Comparison of ENCODE assay signal across 22 cellular contexts in the genomic region with DNA sequence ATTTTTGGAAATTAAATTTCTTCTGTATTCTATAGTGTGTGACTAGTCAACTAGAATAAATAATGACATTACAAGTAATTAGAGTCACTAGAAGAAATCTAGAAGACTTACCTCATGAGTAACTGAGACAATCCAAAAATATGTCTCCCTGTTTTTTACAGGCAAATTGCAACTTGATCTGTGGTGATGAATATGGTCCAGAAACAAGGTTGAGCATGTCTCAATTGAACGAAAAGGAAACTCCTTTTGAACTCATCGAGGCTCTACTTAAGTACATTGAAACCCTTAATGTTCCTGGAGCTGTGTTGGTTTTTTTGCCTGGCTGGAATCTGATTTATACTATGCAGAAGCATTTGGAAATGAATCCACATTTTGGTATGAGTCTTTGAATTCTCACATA.
"Had no signal": no experiment of that assay in that cellular context is flagged by ENCODE, and none has a peak within 500 bp of the region (broad histone marks: within the 10 kb centered on the region; RNA-seq: fewer than 3 reads in every experiment).

No MANE protein-coding gene starts in this region.

- H3K27ac Mint-ChIP-seq: endodermal cell had no signal

- H3K9me3 Mint-ChIP-seq: activated CD4-positive, alpha-beta memory T cell treated with anti-CD3 and anti-CD28 coated beads for 36 hours; activated naive CD4-positive, alpha-beta T cell treated with anti-CD3 and anti-CD28 coated beads, Interleukin-2, amount 50 U/mL, for 72 hours; endodermal cell; nephron progenitor cell had no signal

- H3K36me3 ChIP-seq: uterus had no signal

- H3K4me1 Mint-ChIP-seq: endodermal cell, nephron progenitor cell had no signal

- H3K4me3 ChIP-seq: heart right ventricle, pancreas, testis, uterus had no signal

- DNase-seq: activated CD4-positive, alpha-beta memory T cell treated with anti-CD3 and anti-CD28 coated beads for 36 hours; activated CD4-positive, alpha-beta T cell treated with anti-CD3 and anti-CD28 coated beads for 1 hour; activated effector memory CD4-positive, alpha-beta T cell treated with Interleukin-2 at 50 U/mL for 16 hours; activated T-cell treated with anti-CD3 and anti-CD28 coated beads, Interleukin-2, amount 50 U/mL, for 48 hours; amniotic stem cell; cortex of kidney; endodermal cell; heart right ventricle; islet precursor cell; left colon; mesenchymal stem cell; nephron progenitor cell; pancreas; right cardiac atrium; stimulated activated CD4-positive, alpha-beta T cell treated with anti-CD3 and anti-CD28 coated beads, Interleukin-12 subunit alpha, Interleukin-12 subunit beta, amount 100 ng/mL, for 4 hours; stimulated activated CD4-positive, alpha-beta T cell treated with anti-CD3 and anti-CD28 coated beads, Interleukin-4, amount 100 ng/mL, for 4 hours; T-helper 1 cell; testis; trophoblast cell; uterus; WERI-Rb-1 had no signal

- H3K27me3 Mint-ChIP-seq: activated CD4-positive, alpha-beta memory T cell treated with anti-CD3 and anti-CD28 coated beads for 36 hours had no signal

- H3K9me3 ChIP-seq: heart right ventricle, pancreas, testis, uterus had no signal

- ATAC-seq: activated naive CD4-positive, alpha-beta T cell treated with anti-CD3 and anti-CD28 coated beads, Interleukin-2, amount 50 U/mL, for 72 hours; heart right ventricle; left colon; pancreas; right cardiac atrium had no signal

- H3K27me3 ChIP-seq: heart right ventricle, pancreas, testis, uterus had no signal

- H3K4me3 Mint-ChIP-seq: activated CD4-positive, alpha-beta memory T cell treated with anti-CD3 and anti-CD28 coated beads for 36 hours; endodermal cell; nephron progenitor cell had no signal

- H3K4me1 ChIP-seq: heart right ventricle, pancreas, testis, uterus had no signal

- H3K27ac ChIP-seq: heart right ventricle, pancreas, testis, uterus, WERI-Rb-1 had no signal
